Comparison of ENCODE assay signal across 10 cellular contexts in the genomic region with DNA sequence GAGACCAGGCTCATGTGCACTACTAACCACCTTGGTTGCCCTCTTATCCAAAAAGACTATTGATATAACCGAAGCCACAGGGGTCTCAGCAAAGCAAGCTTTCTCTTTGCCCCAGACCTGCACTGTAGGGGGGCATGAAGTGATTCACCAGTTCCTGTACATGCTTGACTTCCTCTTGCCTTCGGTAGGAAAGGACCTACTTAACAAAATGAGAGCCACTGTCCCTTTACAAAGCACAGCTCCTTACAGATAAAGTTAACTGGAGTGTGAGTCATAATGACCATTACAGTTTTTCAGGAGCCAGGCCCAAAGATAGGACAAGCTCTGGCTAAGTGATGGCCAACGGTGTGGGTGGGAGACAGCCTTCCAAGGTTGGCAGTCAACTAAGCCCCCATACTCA.
"Had no signal": no experiment of that assay in that cellular context is flagged by ENCODE, and none has a peak within 500 bp of the region (broad histone marks: within the 10 kb centered on the region; RNA-seq: fewer than 3 reads in every experiment).

No MANE protein-coding gene starts in this region.

- H3K36me3 ChIP-seq: HAP-1 had no signal

- DNase-seq: GM23248, GOT3, H7, HFFc6, IMR-90, KG1 had no signal

- ATAC-seq: HCT116, K562 had no signal

- H3K4me1 ChIP-seq: HAP-1 had no signal

- H3K27ac Mint-ChIP-seq: HFFc6 had no signal

- H3K9me3 ChIP-seq: HAP-1 had no signal

- H3K27ac ChIP-seq: GM23248 had no signal

- FAIRE-seq: HTR-8/SVneo, K562 had no signal

- H3K4me3 Mint-ChIP-seq: HFFc6 had no signal

- H3K4me3 ChIP-seq: GM23248, HAP-1, K562 had no signal
